In genomic region chr5:94775088-94775487, GRCh38 we compare ENCODE assay signal across 31 cellular contexts.
A peak's percentile ranks its signal among the peaks of the same experiment; 100 is the strongest.
DNase-seq lines count a peak whose midpoint lies in the region; ATAC-seq and TF ChIP-seq lines count a peak whose summit lies in the region.
"Had no signal": no experiment of that assay in that cellular context is flagged by ENCODE, and none has a peak within 500 bp of the region (broad histone marks: within the 10 kb centered on the region; RNA-seq: fewer than 3 reads in every experiment).

No MANE protein-coding gene starts in this region.

- no peak overlapping the region for H3K4me2 ChIP-seq in SK-N-SH
- H3K4me2 ChIP-seq: A549; BLaER1; BLaER1 treated with 17β-estradiol and CSF1 and Interleukin-3, amounts not matched to agents 10 nM and 100 nM had no signal

- no peaks in the 10 kb centered on the region for H3K9me2 ChIP-seq in SK-N-SH

- no peak for TF ChIP-seq CTCF in SK-N-SH (IDR thresholded peaks at IDR 0.05)

- H3K36me3 ChIP-seq in SK-N-SH (replicated peaks in 1 of 2; ENCODE audit: control insufficient read depth in 1 of 2, insufficient read depth in 2 of 2, low read length in 1 of 2): no peaks in the 10 kb centered on the region
- H3K36me3 ChIP-seq: BE2C, BLaER1 had no signal

- H3F3A ChIP-seq in SK-N-SH (replicated peaks; ENCODE audit: insufficient read depth): no peaks in the 10 kb centered on the region

- no peak for ATAC-seq in SK-N-SH treated with all-trans-retinoic acid at 6 μM for 48 hours
- ATAC-seq: A549; CD8-positive, alpha-beta T cell had no signal

- H3K9me3 ChIP-seq in SK-N-SH: no peaks in the 10 kb centered on the region
- H3K9me3 ChIP-seq: A549, BE2C, BLaER1, Caco-2 had no signal

- no peaks in the 10 kb centered on the region for H4K20me1 ChIP-seq in SK-N-SH (ENCODE audit: insufficient read depth)
- H4K20me1 ChIP-seq: BLaER1 had no signal

- no peak for TF ChIP-seq RAD21 in SK-N-SH (IDR thresholded peaks at IDR 0.05; ENCODE audit: low read length)

- peak; percentile 15 to 88; a peak in 3 of 4 replicates for TF ChIP-seq EP300 in SK-N-SH (IDR thresholded peaks at IDR 0.05; ENCODE audit: borderline replicate concordance in 1 of 2, low read depth in 1 of 2, low read length in 1 of 2)

- peak; percentile 1 for DNase-seq in NCI-H146 treated with DMSO at 0.1 percent for 48 hours (lab: John Stamatoyannopoulos, UW; ENCODE audit: unreplicated experiment)
- no peak for DNase-seq in NCI-H146 (lab: John Stamatoyannopoulos, UW)
- DNase-seq in SK-N-SH: no peak
- DNase-seq in GDM1 (lab: John Stamatoyannopoulos, UW): no peak
- no peak for DNase-seq in NCI-H446 treated with DMSO at 0.1 percent for 48 hours (lab: John Stamatoyannopoulos, UW)
- DNase-seq: 8988T; ACHN; AML-193; BE2C; C1 segment of cervical spinal cord; Caco-2; Calu3; CD4-positive, alpha-beta memory T cell; CD4-positive, alpha-beta T cell; CD4-positive, CD25-positive, alpha-beta regulatory T cell; CD8-positive, alpha-beta memory T cell; CD8-positive, alpha-beta T cell; COR-L47; DMS 273 treated with DMSO at 0.1 percent for 48 hours; DMS153; DMS53; DMS79; DMS79 treated with DMSO at 0.1 percent for 48 hours; DND-41; EL had no signal

- peak overlapping the region in 1 of 2 experiments; percentile 71; a peak in 2 of 4 replicates for H3K27ac ChIP-seq in SK-N-SH (ENCODE audit: low read depth in 2 of 2, low read length in 1 of 2)
- H3K27ac ChIP-seq: 22Rv1; A549; BLaER1; BLaER1 treated with 17β-estradiol and CSF1 and Interleukin-3, amounts not matched to agents 10 nM and 100 nM; C4-2B had no signal

- POLR2A ChIA-PET in SK-N-SH (lab: Yijun Ruan, JAX): no interaction called here

- no peaks in the 10 kb centered on the region for H3K27me3 ChIP-seq in SK-N-SH (ENCODE audit: insufficient read depth)
- H3K27me3 ChIP-seq: BE2C; BLaER1; BLaER1 treated with 17β-estradiol and CSF1 and Interleukin-3, amounts not matched to agents 10 nM and 100 nM had no signal

- H2AFZ ChIP-seq in SK-N-SH (ENCODE audit: low read depth): no peak overlapping the region

- WGBS in SK-N-SH (ENCODE audit: low lambda C conversion rate): 16% methylated on average over 2 of the region's 2 CpGs

- no peak overlapping the region for H3K4me3 ChIP-seq in SK-N-SH (ENCODE audit: low read depth in 2 of 2, low read length in 1 of 2)
- H3K4me3 ChIP-seq: A549; BLaER1; BLaER1 treated with 17β-estradiol and CSF1 and Interleukin-3, amounts not matched to agents 10 nM and 100 nM had no signal

- CTCF ChIA-PET in SK-N-SH (lab: Yijun Ruan, JAX): interaction anchor here (1.0 to 1.8 kb wide), 4 partner anchors 10 to 82 kb away, joined by 3 to 7 read pairs (median 4); no protein-coding TSS in a partner anchor

- H3K79me2 ChIP-seq in SK-N-SH (ENCODE audit: insufficient read depth): no peaks in the 10 kb centered on the region

- peaks cover 0 to 34% of the 10 kb centered on the region in 2 experiments; a peak in 2 of 4 replicates for H3K4me1 ChIP-seq in SK-N-SH (ENCODE audit: control insufficient read depth in 1 of 2, insufficient read depth in 2 of 2, low read depth in 1 of 2, low read length in 1 of 2)
- H3K4me1 ChIP-seq: A549; BLaER1; BLaER1 treated with 17β-estradiol and CSF1 and Interleukin-3, amounts not matched to agents 10 nM and 100 nM; Caco-2 had no signal

- H3K9ac ChIP-seq in SK-N-SH: no peak overlapping the region
- H3K9ac ChIP-seq: BLaER1; BLaER1 treated with 17β-estradiol and CSF1 and Interleukin-3, amounts not matched to agents 10 nM and 100 nM had no signal

TF ChIP-seq in SK-N-SH, 30 proteins besides CTCF, POLR2A, EP300 and RAD21 (continues in another document):
- TF ChIP-seq GATA2 (CRISPR knock-in tag; IDR thresholded peaks at IDR 0.05) (peak; percentile 91), GABPA (IDR thresholded peaks at IDR 0.05; ENCODE audit: low read depth) (no peak), FOXM1 (IDR thresholded peaks at IDR 0.05; ENCODE audit: low read depth) (no peak), MAX (IDR thresholded peaks at IDR 0.05; ENCODE audit: low read depth) (no peak), FOSL2 (IDR thresholded peaks at IDR 0.05; ENCODE audit: borderline replicate concordance, low read depth) (no peak), MXI1 (IDR thresholded peaks at IDR 0.05; ENCODE audit: low read depth, low read length) (peak; percentile 39; the same call in 1 of the 2 replicates), POLR2AphosphoS5 (IDR thresholded peaks at IDR 0.05; ENCODE audit: low read depth, low read length) (0 out of 2 replicates have a peak, but pooled peaks have one; percentile 30), ELF1 (IDR thresholded peaks at IDR 0.05) (no peak), MEF2A (IDR thresholded peaks at IDR 0.05; ENCODE audit: borderline replicate concordance, low read depth) (no peak), SIN3A (IDR thresholded peaks at IDR 0.05; ENCODE audit: borderline replicate concordance, low read depth, low read length) (no peak), NFIC (IDR thresholded peaks at IDR 0.05; ENCODE audit: borderline replicate concordance) (no peak), JUND (IDR thresholded peaks at IDR 0.05) (no peak), TEAD4 (IDR thresholded peaks at IDR 0.05; ENCODE audit: borderline replicate concordance, insufficient read depth) (no peak), RFX5 (IDR thresholded peaks at IDR 0.05; ENCODE audit: low read length) (no peak), CHD2 (IDR thresholded peaks at IDR 0.05; ENCODE audit: low read length, partially characterized antibody) (peak; percentile 26), SMC3 (IDR thresholded peaks at IDR 0.05; ENCODE audit: low read depth, low read length) (no peak), EZH2phosphoT487 (IDR thresholded peaks at IDR 0.05; ENCODE audit: borderline replicate concordance, low read depth) (no peak), TCF12 (IDR thresholded peaks at IDR 0.05) (peak; percentile 84), TAF1 (IDR thresholded peaks at IDR 0.05; ENCODE audit: borderline replicate concordance, low read depth, low read length) (no peak)
- TF ChIP-seq, protein P1, sequence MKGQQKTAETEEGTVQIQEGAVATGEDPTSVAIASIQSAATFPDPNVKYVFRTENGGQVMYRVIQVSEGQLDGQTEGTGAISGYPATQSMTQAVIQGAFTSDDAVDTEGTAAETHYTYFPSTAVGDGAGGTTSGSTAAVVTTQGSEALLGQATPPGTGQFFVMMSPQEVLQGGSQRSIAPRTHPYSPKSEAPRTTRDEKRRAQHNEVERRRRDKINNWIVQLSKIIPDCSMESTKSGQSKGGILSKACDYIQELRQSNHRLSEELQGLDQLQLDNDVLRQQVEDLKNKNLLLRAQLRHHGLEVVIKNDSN (IDR thresholded peaks at IDR 0.05; ENCODE audit: borderline replicate concordance, low read depth): no peak

TF ChIP-seq in SK-N-SH treated with all-trans-retinoic acid at 6 μM for 48 hours, 23 proteins besides CTCF, POLR2A, EP300 and RAD21:
- peak; percentile 75 for TF ChIP-seq TCF4 (CRISPR knock-in tag; IDR thresholded peaks at IDR 0.05; ENCODE audit: borderline replicate concordance)
- no peak for TF ChIP-seq ARNTL (CRISPR knock-in tag; IDR thresholded peaks at IDR 0.05; ENCODE audit: borderline replicate concordance, low read depth)
- TF ChIP-seq PPARA (CRISPR knock-in tag; IDR thresholded peaks at IDR 0.05; ENCODE audit: borderline replicate concordance): no peak
- TF ChIP-seq TSHZ2 (CRISPR knock-in tag; IDR thresholded peaks at IDR 0.05): peak; percentile 53; the same call in 1 of the 2 replicates
